ENCODE assay signal across 23 cellular contexts in the genomic region with DNA sequence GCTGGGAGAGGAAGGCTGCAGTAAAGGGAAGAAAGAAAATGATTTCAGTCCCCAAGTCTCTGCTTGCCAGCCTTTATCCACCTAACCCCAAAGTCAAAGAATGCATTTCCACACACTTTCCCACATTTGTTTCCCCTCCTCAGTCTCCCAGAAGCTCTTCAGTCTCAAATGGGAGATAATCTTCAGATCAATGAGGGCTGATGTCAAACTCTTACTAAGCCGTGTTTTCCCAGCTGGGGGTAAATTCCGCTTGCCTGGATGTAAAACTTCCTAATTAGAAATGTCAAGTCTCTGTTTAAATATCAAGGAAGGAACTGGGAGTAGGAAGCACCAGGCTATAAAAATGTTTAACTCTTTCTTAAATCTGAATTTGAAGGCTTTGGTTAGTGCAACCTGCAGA.
A peak's percentile ranks its signal among the peaks of the same experiment; 100 is the strongest.
DNase-seq lines count a peak whose midpoint lies in the region; ATAC-seq and TF ChIP-seq lines count a peak whose summit lies in the region.
"Had no signal": no experiment of that assay in that cellular context is flagged by ENCODE, and none has a peak within 500 bp of the region (broad histone marks: within the 10 kb centered on the region; RNA-seq: fewer than 3 reads in every experiment).

No MANE protein-coding gene starts in this region.

- H3K27ac ChIP-seq in HUES64 (ENCODE audit: low read depth, low read length) (peak overlapping the region; percentile 51; the same call in 1 of the 2 replicates), endodermal cell (ENCODE audit: low read depth, low read length) (no peak overlapping the region)
- H3K27ac ChIP-seq: C4-2B, GM23248, RWPE1 had no signal

- H3K36me3 Mint-ChIP-seq in endodermal cell (ENCODE audit: low read depth), result peaks cover 5% of the 10 kb centered on the region
- peaks cover 10% of the 10 kb centered on the region for H3K36me3 Mint-ChIP-seq in nephron progenitor cell (ENCODE audit: low read depth)
- H3K36me3 Mint-ChIP-seq in type B pancreatic cell, result no peaks in the 10 kb centered on the region
- no peaks in the 10 kb centered on the region for H3K36me3 Mint-ChIP-seq in stimulated activated effector memory CD8-positive, alpha-beta T cell treated with anti-CD3 and anti-CD28 coated beads, Interleukin-12 subunit alpha, Interleukin-12 subunit beta, amount 100 ng/mL, for 72 hours
- H3K36me3 Mint-ChIP-seq: CD8-positive, alpha-beta T cell had no signal

- peaks cover 28% of the 10 kb centered on the region for H3K4me1 Mint-ChIP-seq in endodermal cell
- H3K4me1 Mint-ChIP-seq in nephron progenitor cell, result peaks cover 24% of the 10 kb centered on the region
- no peaks in the 10 kb centered on the region for H3K4me1 Mint-ChIP-seq in type B pancreatic cell (ENCODE audit: unreplicated experiment)
- no peaks in the 10 kb centered on the region for H3K4me1 Mint-ChIP-seq in stimulated activated effector memory CD8-positive, alpha-beta T cell treated with anti-CD3 and anti-CD28 coated beads, Interleukin-12 subunit alpha, Interleukin-12 subunit beta, amount 100 ng/mL, for 72 hours
- H3K4me1 Mint-ChIP-seq: B cell had no signal

- H3K9me3 ChIP-seq in HUES64 (ENCODE audit: insufficient read depth, low read depth, low read length) (no peaks in the 10 kb centered on the region), endodermal cell (ENCODE audit: control insufficient read depth, low read length) (peaks cover 7% of the 10 kb centered on the region)
- H3K9me3 ChIP-seq: Caco-2 had no signal

- peaks cover 26% of the 10 kb centered on the region for H3K4me1 ChIP-seq in HUES64 (ENCODE audit: insufficient read depth, low read length)
- H3K4me1 ChIP-seq in endodermal cell (ENCODE audit: control insufficient read depth, insufficient read depth, low read length), result no peaks in the 10 kb centered on the region
- H3K4me1 ChIP-seq: Caco-2 had no signal

- no peaks in the 10 kb centered on the region for H3K27me3 Mint-ChIP-seq in endodermal cell (ENCODE audit: insufficient read depth)
- H3K27me3 Mint-ChIP-seq in nephron progenitor cell (ENCODE audit: low read depth, poor library complexity), result no peaks in the 10 kb centered on the region
- no peaks in the 10 kb centered on the region for H3K27me3 Mint-ChIP-seq in type B pancreatic cell
- H3K27me3 Mint-ChIP-seq: B cell had no signal

- H3K36me3 ChIP-seq in HUES64 (ENCODE audit: insufficient read depth, low read length), result no peaks in the 10 kb centered on the region
- H3K36me3 ChIP-seq in endodermal cell (ENCODE audit: control insufficient read depth, insufficient read depth, low read length), result no peaks in the 10 kb centered on the region

- H3K4me3 Mint-ChIP-seq in endodermal cell (no peak overlapping the region), nephron progenitor cell (no peak overlapping the region), type B pancreatic cell (peak overlapping the region; percentile 10)
- H3K4me3 Mint-ChIP-seq in stimulated activated effector memory CD8-positive, alpha-beta T cell treated with anti-CD3 and anti-CD28 coated beads, Interleukin-12 subunit alpha, Interleukin-12 subunit beta, amount 100 ng/mL, for 72 hours, result no peak overlapping the region
- H3K4me3 Mint-ChIP-seq: B cell; CD8-positive, alpha-beta T cell had no signal

- H3K4me3 ChIP-seq in HUES64 (ENCODE audit: low read length), result no peak overlapping the region
- no peak overlapping the region for H3K4me3 ChIP-seq in endodermal cell (ENCODE audit: low read length)
- H3K4me3 ChIP-seq: GM23248 had no signal

- TF ChIP-seq CTCF in endodermal cell (conservative IDR thresholded peaks at IDR 0.05) (no peak), nephron progenitor cell (IDR thresholded peaks at IDR 0.05) (no peak), type B pancreatic cell (conservative IDR thresholded peaks at IDR 0.05) (no peak)

- DNase-seq in endodermal cell (peak; percentile 62), nephron progenitor cell (no peak), type B pancreatic cell (ENCODE audit: extremely low spot score, unreplicated experiment) (no peak), H4 (ENCODE audit: low spot score) (no peak), DMS153 (lab: John Stamatoyannopoulos, UW) (no peak)
- no peak for DNase-seq in stimulated activated effector memory CD8-positive, alpha-beta T cell treated with anti-CD3 and anti-CD28 coated beads, Interleukin-12 subunit alpha, Interleukin-12 subunit beta, amount 100 ng/mL, for 72 hours (ENCODE audit: low spot score in 2 of 2)
- DNase-seq: Caco-2; CD8-positive, alpha-beta T cell; DMS79; EL; GM23248; HCEC 1CT; KBM-7; NCI-H2029; NCI-H446; NCI-H526; SHP77 had no signal

- H3K9ac ChIP-seq in HUES64 (ENCODE audit: low read depth, low read length) (no peak overlapping the region), endodermal cell (ENCODE audit: extremely low read depth, low read length, poor library complexity, severe bottlenecking) (no peak overlapping the region)
- H3K9ac ChIP-seq: GM23248 had no signal

- H3K27me3 ChIP-seq in HUES64 (ENCODE audit: insufficient read depth, low read length), result no peaks in the 10 kb centered on the region
- H3K27me3 ChIP-seq in endodermal cell (ENCODE audit: control insufficient read depth, insufficient read depth, low read length, poor library complexity, severe bottlenecking), result no peaks in the 10 kb centered on the region

- H3K9me3 Mint-ChIP-seq in endodermal cell, result peaks cover 26% of the 10 kb centered on the region
- H3K9me3 Mint-ChIP-seq in nephron progenitor cell, result peaks cover 22% of the 10 kb centered on the region
- H3K9me3 Mint-ChIP-seq in type B pancreatic cell, result no peaks in the 10 kb centered on the region
- H3K9me3 Mint-ChIP-seq in stimulated activated effector memory CD8-positive, alpha-beta T cell treated with anti-CD3 and anti-CD28 coated beads, Interleukin-12 subunit alpha, Interleukin-12 subunit beta, amount 100 ng/mL, for 72 hours, result no peaks in the 10 kb centered on the region
- H3K9me3 Mint-ChIP-seq: CD8-positive, alpha-beta T cell had no signal

- no peak for ATAC-seq in GM18873 (IDR thresholded peaks at IDR 0.05; ENCODE audit: low FRiP score, unreplicated experiment)
- no peak for ATAC-seq in stimulated activated effector memory CD8-positive, alpha-beta T cell treated with anti-CD3 and anti-CD28 coated beads, Interleukin-12 subunit alpha, Interleukin-12 subunit beta, amount 100 ng/mL, for 72 hours
- ATAC-seq: CD8-positive, alpha-beta T cell; Panc1 had no signal

- H3K27ac Mint-ChIP-seq in endodermal cell, result peak overlapping the region; percentile 41
- peak overlapping the region; percentile 87 for H3K27ac Mint-ChIP-seq in nephron progenitor cell
- H3K27ac Mint-ChIP-seq in type B pancreatic cell, result no peak overlapping the region
- H3K27ac Mint-ChIP-seq in stimulated activated effector memory CD8-positive, alpha-beta T cell treated with anti-CD3 and anti-CD28 coated beads, Interleukin-12 subunit alpha, Interleukin-12 subunit beta, amount 100 ng/mL, for 72 hours, result no peak overlapping the region
- H3K27ac Mint-ChIP-seq: B cell; CD8-positive, alpha-beta T cell had no signal

- 0% methylated on average over 2 of the region's 2 CpGs for WGBS in HUES64
- WGBS in endodermal cell (ENCODE audit: insufficient coverage in 1 of 2, insufficient read length in 1 of 2), 2 experiments, result 7% methylated on average over 2 of the region's 2 CpGs; no CpG with 5 or more reads in 1 of the 2 experiments

Comparison
In these comparisons a context has a peak if more than half of its experiments do, and no peak if none do; other contexts are left out.
1. H3K27ac Mint-ChIP-seq: peak in endodermal cell (single experiment) and nephron progenitor cell (single experiment); none in type B pancreatic cell (single experiment) and stimulated activated effector memory CD8-positive, alpha-beta T cell treated with anti-CD3 and anti-CD28 coated beads, Interleukin-12 subunit alpha, Interleukin-12 subunit beta, amount 100 ng/mL, for 72 hours (single experiment).